Comparison of ENCODE assay signal across 11 cellular contexts in genomic region chr19:28887920-28888618, GRCh38.
"Had no signal": no experiment of that assay in that cellular context is flagged by ENCODE, and none has a peak within 500 bp of the region (broad histone marks: within the 10 kb centered on the region; RNA-seq: fewer than 3 reads in every experiment).

No MANE protein-coding gene starts in this region.

- H3K27ac ChIP-seq: ascending aorta, breast epithelium, psoas muscle, right lobe of liver, SK-N-MC, thoracic aorta had no signal

- H3K27me3 ChIP-seq: ascending aorta, breast epithelium, right lobe of liver had no signal

- ATAC-seq: activated T-helper 17 cell treated with anti-CD3 and anti-CD28 coated beads, Interleukin-2, amount 50 U/mL, for 72 hours; psoas muscle; right lobe of liver had no signal

- H3K36me3 ChIP-seq: ascending aorta, breast epithelium, right lobe of liver, thoracic aorta had no signal

- H3K4me1 ChIP-seq: ascending aorta, breast epithelium, psoas muscle, right lobe of liver had no signal

- H3K4me3 ChIP-seq: ascending aorta, breast epithelium, psoas muscle, right lobe of liver, SK-N-MC, thoracic aorta had no signal

- DNase-seq: activated naive CD4-positive, alpha-beta T cell treated with anti-CD3 and anti-CD28 coated beads, Interleukin-2, amount 10 ng/mL, durations not matched to agents 7 days and 5 days; erythroblast; hippocampal formation; psoas muscle; right lobe of liver; T-helper 9 cell had no signal

- H3K9me3 ChIP-seq: ascending aorta, psoas muscle, right lobe of liver, thoracic aorta had no signal
